In genomic region chr11:77524539-77524938, GRCh38 we compare ENCODE assay signal across 16 cellular contexts.
"Had no signal": no experiment of that assay in that cellular context is flagged by ENCODE, and none has a peak within 500 bp of the region (broad histone marks: within the 10 kb centered on the region; RNA-seq: fewer than 3 reads in every experiment).

No MANE protein-coding gene starts in this region.

- H3K36me3 Mint-ChIP-seq: activated naive CD8-positive, alpha-beta T cell treated with anti-CD3 and anti-CD28 coated beads, Interleukin-2, amount 10 ng/mL, durations not matched to agents 7 days and 5 days; memory B cell; naive thymus-derived CD8-positive, alpha-beta T cell had no signal

- H3K27me3 Mint-ChIP-seq: activated naive CD8-positive, alpha-beta T cell treated with anti-CD3 and anti-CD28 coated beads, Interleukin-2, amount 10 ng/mL, durations not matched to agents 7 days and 5 days; memory B cell; naive thymus-derived CD8-positive, alpha-beta T cell had no signal

- H3K9me3 ChIP-seq: esophagus squamous epithelium, stomach, thoracic aorta had no signal

- H3K9me3 Mint-ChIP-seq: activated naive CD8-positive, alpha-beta T cell treated with anti-CD3 and anti-CD28 coated beads, Interleukin-2, amount 10 ng/mL, durations not matched to agents 7 days and 5 days; activated T-helper 1 cell treated with anti-CD3 and anti-CD28 coated beads, Interleukin-12 subunit alpha, Interleukin-12 subunit beta, Interleukin-2, Interleukin-4 antibody, amounts not matched to agents 30 ng/mL and 10 ng/mL and 1 ng/mL, durations not matched to agents 14 hours and 24 hours and 36 hours; memory B cell; naive thymus-derived CD8-positive, alpha-beta T cell had no signal

- H3K4me1 ChIP-seq: esophagus squamous epithelium, stomach had no signal

- H3K27ac Mint-ChIP-seq: activated naive CD8-positive, alpha-beta T cell treated with anti-CD3 and anti-CD28 coated beads, Interleukin-2, amount 10 ng/mL, durations not matched to agents 7 days and 5 days; activated T-helper 1 cell treated with anti-CD3 and anti-CD28 coated beads, Interleukin-12 subunit alpha, Interleukin-12 subunit beta, Interleukin-2, Interleukin-4 antibody, amounts not matched to agents 30 ng/mL and 10 ng/mL and 1 ng/mL, durations not matched to agents 14 hours and 24 hours and 36 hours; memory B cell; naive thymus-derived CD8-positive, alpha-beta T cell had no signal

- H3K27me3 ChIP-seq: stomach had no signal

- ATAC-seq: activated CD4-positive, CD25-positive, alpha-beta regulatory T cell treated with anti-CD3 and anti-CD28 coated beads, Interleukin-2, amount 50 U/mL, for 24 hours; left ventricle myocardium superior; naive thymus-derived CD8-positive, alpha-beta T cell had no signal

- H3K36me3 ChIP-seq: esophagus squamous epithelium, stomach, thoracic aorta had no signal

- DNase-seq: activated CD4-positive, alpha-beta T cell treated with anti-CD3 and anti-CD28 coated beads, Interleukin-2, amount 50 U/mL, for 1 hour; activated CD8-positive, alpha-beta memory T cell treated with anti-CD3 and anti-CD28 coated beads for 24 hours; activated naive CD4-positive, alpha-beta T cell; activated naive CD8-positive, alpha-beta T cell treated with anti-CD3 and anti-CD28 coated beads, Interleukin-2, amount 10 ng/mL, durations not matched to agents 7 days and 5 days; esophagus squamous epithelium; foreskin fibroblast; left ventricle myocardium superior; naive thymus-derived CD8-positive, alpha-beta T cell; stimulated activated CD4-positive, alpha-beta T cell treated with anti-CD3 and anti-CD28 coated beads, Interleukin-12 subunit alpha, Interleukin-12 subunit beta, amount 100 ng/mL, for 4 hours; stimulated activated CD4-positive, alpha-beta T cell treated with anti-CD3 and anti-CD28 coated beads, Interleukin-2, amount 100 ng/mL, for 24 hours; stomach; T-helper 9 cell had no signal

- H3K4me3 Mint-ChIP-seq: activated naive CD8-positive, alpha-beta T cell treated with anti-CD3 and anti-CD28 coated beads, Interleukin-2, amount 10 ng/mL, durations not matched to agents 7 days and 5 days; activated T-helper 1 cell treated with anti-CD3 and anti-CD28 coated beads, Interleukin-12 subunit alpha, Interleukin-12 subunit beta, Interleukin-2, Interleukin-4 antibody, amounts not matched to agents 30 ng/mL and 10 ng/mL and 1 ng/mL, durations not matched to agents 14 hours and 24 hours and 36 hours; memory B cell; naive thymus-derived CD8-positive, alpha-beta T cell had no signal

- H3K27ac ChIP-seq: esophagus squamous epithelium, stomach, thoracic aorta had no signal

- H3K4me1 Mint-ChIP-seq: activated naive CD8-positive, alpha-beta T cell treated with anti-CD3 and anti-CD28 coated beads, Interleukin-2, amount 10 ng/mL, durations not matched to agents 7 days and 5 days had no signal

- H3K4me3 ChIP-seq: esophagus squamous epithelium, stomach, thoracic aorta had no signal
